ENCODE assay signal across 8 cellular contexts in the genomic region with DNA sequence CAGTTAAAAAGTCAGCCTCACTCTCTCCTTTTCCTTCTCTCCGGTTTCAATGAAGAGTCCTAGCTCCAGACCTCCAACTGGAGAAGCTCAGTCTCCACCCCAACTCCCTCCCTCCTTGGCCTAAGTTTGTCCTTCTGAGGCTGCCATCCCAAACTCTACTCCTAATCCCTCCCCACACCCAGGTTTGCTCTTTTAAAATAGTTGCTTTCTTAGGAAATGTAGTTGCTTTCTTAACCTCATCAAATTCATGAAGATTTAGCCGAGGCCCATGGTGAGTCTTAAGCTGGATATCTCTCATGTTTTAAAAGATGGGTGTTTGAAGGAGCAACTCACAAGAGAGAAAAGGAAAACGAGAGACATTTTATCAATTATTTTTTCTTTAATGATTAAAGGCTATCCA. TPM values are rescaled to one million over a fixed set of nuclear protein-coding genes. Genes with fewer than 3 reads are reported as not detected.
DNase-seq lines count a peak whose midpoint lies in the region; FAIRE-seq and TF ChIP-seq lines count a peak whose summit lies in the region.

No MANE protein-coding gene starts in this region.

- POLR2A ChIA-PET in activated CD4-positive, alpha-beta memory T cell treated with anti-CD3 and anti-CD28 coated beads for 36 hours (lab: Charles Lee): interaction anchor here (0.7 kb wide), 1 partner anchor 1600 kb away, joined by 3 read pairs; no protein-coding TSS in a partner anchor

- H3K9me3 Mint-ChIP-seq in activated CD4-positive, alpha-beta memory T cell treated with anti-CD3 and anti-CD28 coated beads for 36 hours: no peaks in the 10 kb centered on the region

- DNase-seq in AG08395 (ENCODE audit: low spot score) (peak; percentile 81), HFF-Myc (ENCODE audit: extremely low read depth, low read depth) (peak; percentile 21), foreskin melanocyte (peak; percentile 48), skeletal muscle cell (ENCODE audit: low read depth) (peak; percentile 12), NCI-H2196 (lab: John Stamatoyannopoulos, UW; ENCODE audit: unreplicated experiment) (no peak), D721Med (ENCODE audit: insufficient read length, low spot score) (no peak), putamen (ENCODE audit: low spot score) (no peak)
- DNase-seq in activated CD4-positive, alpha-beta memory T cell treated with anti-CD3 and anti-CD28 coated beads for 36 hours: peak; percentile 59

- TF ChIP-seq CTCF in HFF-Myc (IDR thresholded peaks at IDR 0.05; ENCODE audit: low read depth, low read length, missing control alignments) (no peak), D721Med (IDR thresholded peaks at IDR 0.05; ENCODE audit: insufficient read depth, missing control alignments) (no peak)

- intact Hi-C loops in activated CD4-positive, alpha-beta memory T cell treated with anti-CD3 and anti-CD28 coated beads for 36 hours (cut with micrococcal nuclease): loop anchor here (1.0 to 2.0 kb wide), 3 partner anchors 33 to 475 kb away; partner anchors contain the start of gene RPE

- peak overlapping the region; percentile 97 for H3K4me3 Mint-ChIP-seq in activated CD4-positive, alpha-beta memory T cell treated with anti-CD3 and anti-CD28 coated beads for 36 hours

- H3K27me3 Mint-ChIP-seq in activated CD4-positive, alpha-beta memory T cell treated with anti-CD3 and anti-CD28 coated beads for 36 hours: no peaks in the 10 kb centered on the region

- peak overlapping the region; percentile 95 for H3K27ac Mint-ChIP-seq in activated CD4-positive, alpha-beta memory T cell treated with anti-CD3 and anti-CD28 coated beads for 36 hours

- peaks cover 49% of the 10 kb centered on the region for H3K4me1 Mint-ChIP-seq in activated CD4-positive, alpha-beta memory T cell treated with anti-CD3 and anti-CD28 coated beads for 36 hours (ENCODE audit: low read depth)

- CTCF ChIA-PET in activated CD4-positive, alpha-beta memory T cell treated with anti-CD3 and anti-CD28 coated beads for 36 hours (lab: Charles Lee): interaction anchor here (1.7 kb wide), 1 partner anchor 25 kb away, joined by 8 read pairs; no protein-coding TSS in a partner anchor

- peaks cover 13% of the 10 kb centered on the region for H3K36me3 Mint-ChIP-seq in activated CD4-positive, alpha-beta memory T cell treated with anti-CD3 and anti-CD28 coated beads for 36 hours

- H3K4me3 ChIP-seq in HFF-Myc (replicated peaks; ENCODE audit: low read depth, low read length) (peak overlapping the region; percentile 64), skeletal muscle cell (ENCODE audit: low read depth, low read length) (peak overlapping the region; percentile 76)

- FAIRE-seq in D721Med (lab: Jason Lieb, UNC): no peak

RNA-seq across cellular contexts. Expression of gene LANCL1, which starts 0.9 kb away (rescaled TPM):
- 10 to 100 TPM; 39.1 to 42.9 TPM for total RNA-seq in activated CD4-positive, alpha-beta memory T cell treated with anti-CD3 and anti-CD28 coated beads for 36 hours

Comparison
In these comparisons a context has a peak if more than half of its experiments do, and no peak if none do; other contexts are left out.
1. DNase-seq: peak in AG08395 (single experiment), HFF-Myc (single experiment), activated CD4-positive, alpha-beta memory T cell treated with anti-CD3 and anti-CD28 coated beads for 36 hours (single experiment), foreskin melanocyte (single experiment) and skeletal muscle cell (single experiment); none in NCI-H2196 (single experiment), D721Med (single experiment) and putamen (single experiment).